ENCODE assay signal across 8 cellular contexts in the genomic region with DNA sequence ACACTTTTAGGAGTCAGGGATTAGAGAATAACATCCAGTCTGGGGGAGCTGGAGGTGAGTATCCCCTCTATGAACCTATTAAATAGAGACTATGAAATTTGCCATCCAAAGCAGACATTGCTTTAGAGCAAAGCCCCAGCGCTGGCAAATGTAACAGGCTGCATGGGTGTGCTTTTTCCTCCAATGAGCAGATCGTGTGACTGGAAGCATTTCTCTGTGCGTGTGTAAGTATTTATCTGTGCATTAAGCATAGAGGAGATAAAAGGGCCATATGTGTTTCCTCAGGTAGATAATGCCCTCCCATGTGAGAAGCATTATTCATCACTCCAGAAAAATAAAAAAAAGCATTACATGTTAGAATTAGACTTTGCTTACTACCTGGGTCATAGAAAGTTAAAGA. TPM values are rescaled to one million over a fixed set of nuclear protein-coding genes. Genes with fewer than 3 reads are reported as not detected.
DNase-seq lines count a peak whose midpoint lies in the region; ATAC-seq lines count a peak whose summit lies in the region.

No MANE protein-coding gene starts in this region.

- no peaks in the 10 kb centered on the region for H3K9me3 ChIP-seq in adipocyte (ENCODE audit: control insufficient read depth, low read length)

- peaks cover 6% of the 10 kb centered on the region for H3K36me3 Mint-ChIP-seq in activated CD8-positive, alpha-beta memory T cell treated with anti-CD3 and anti-CD28 coated beads, Interleukin-2, amount 10 ng/mL, durations not matched to agents 7 days and 5 days
- no peaks in the 10 kb centered on the region for H3K36me3 Mint-ChIP-seq in naive B cell

- peaks cover 37% of the 10 kb centered on the region for H3K4me1 Mint-ChIP-seq in activated CD8-positive, alpha-beta memory T cell treated with anti-CD3 and anti-CD28 coated beads, Interleukin-2, amount 10 ng/mL, durations not matched to agents 7 days and 5 days
- H3K4me1 Mint-ChIP-seq in naive B cell, result peaks cover 37 to 46% (median 38%) of the 10 kb centered on the region in 3 donors

- H3K4me3 ChIP-seq in adipocyte (ENCODE audit: low read length), result peak overlapping the region; percentile 79

- no peaks in the 10 kb centered on the region for H3K27me3 Mint-ChIP-seq in activated CD8-positive, alpha-beta memory T cell treated with anti-CD3 and anti-CD28 coated beads, Interleukin-2, amount 10 ng/mL, durations not matched to agents 7 days and 5 days
- H3K27me3 Mint-ChIP-seq in naive B cell, result no peaks in the 10 kb centered on the region

- ATAC-seq in activated CD8-positive, alpha-beta memory T cell treated with anti-CD3 and anti-CD28 coated beads, Interleukin-2, amount 10 ng/mL, durations not matched to agents 7 days and 5 days, result peak; percentile 37
- peak; percentile 6 for ATAC-seq in HG03139 (IDR thresholded peaks at IDR 0.05; ENCODE audit: unreplicated experiment)
- no peak for ATAC-seq in naive B cell (ENCODE audit: low read depth in 2 of 2)

- no peaks in the 10 kb centered on the region for H3K9me3 Mint-ChIP-seq in activated CD8-positive, alpha-beta memory T cell treated with anti-CD3 and anti-CD28 coated beads, Interleukin-2, amount 10 ng/mL, durations not matched to agents 7 days and 5 days (ENCODE audit: low read depth)
- peaks cover 0 to 4% (median 0%) of the 10 kb centered on the region in 7 donors for H3K9me3 Mint-ChIP-seq in naive B cell

- H3K9ac ChIP-seq in adipocyte (ENCODE audit: low read length), result peak overlapping the region; percentile 74

- H3K27me3 ChIP-seq in adipocyte (replicated peaks; ENCODE audit: control insufficient read depth, insufficient read depth, low read length), result no peaks in the 10 kb centered on the region

- peak; percentile 42 for DNase-seq in activated CD8-positive, alpha-beta memory T cell treated with anti-CD3 and anti-CD28 coated beads, Interleukin-2, amount 10 ng/mL, durations not matched to agents 7 days and 5 days
- no peak for DNase-seq in activated CD8-positive, alpha-beta memory T cell treated with anti-CD3 and anti-CD28 coated beads, Interleukin-2, amount 50 U/mL, for 4 hours
- no peak for DNase-seq in adipocyte (ENCODE audit: low read depth)
- DNase-seq in naive B cell, result no peak
- DNase-seq in activated effector memory CD4-positive, alpha-beta T cell treated with anti-CD3 and anti-CD28 coated beads, Interleukin-2, amount 50 U/mL, for 16 hours, result no peak
- DNase-seq in activated CD4-positive, CD25-positive, alpha-beta regulatory T cell treated with anti-CD3 and anti-CD28 coated beads, Interleukin-2, amount 50 U/mL, for 72 hours, result no peak
- DNase-seq in SW 1271 (lab: John Stamatoyannopoulos, UW), result no peak

- no peaks in the 10 kb centered on the region for H3K36me3 ChIP-seq in adipocyte (ENCODE audit: control insufficient read depth, insufficient read depth, low read length, severe bottlenecking)

- peak overlapping the region; percentile 88 for H3K27ac Mint-ChIP-seq in activated CD8-positive, alpha-beta memory T cell treated with anti-CD3 and anti-CD28 coated beads, Interleukin-2, amount 10 ng/mL, durations not matched to agents 7 days and 5 days
- peak overlapping the region; percentile 33 to 96 (median 65) for H3K27ac Mint-ChIP-seq in naive B cell

- H3K4me1 ChIP-seq in adipocyte (ENCODE audit: control insufficient read depth, insufficient read depth, low read length), result peaks cover 36% of the 10 kb centered on the region

- peak overlapping the region; percentile 82 for H3K4me3 Mint-ChIP-seq in activated CD8-positive, alpha-beta memory T cell treated with anti-CD3 and anti-CD28 coated beads, Interleukin-2, amount 10 ng/mL, durations not matched to agents 7 days and 5 days
- H3K4me3 Mint-ChIP-seq in naive B cell, result peak overlapping the region; percentile 77 to 96 (median 88)

- CTCF ChIA-PET in activated CD8-positive, alpha-beta memory T cell treated with anti-CD3 and anti-CD28 coated beads, Interleukin-2, amount 10 ng/mL, durations not matched to agents 7 days and 5 days (lab: Charles Lee), result interaction anchor here (1.0 to 1.6 kb wide), 4 partner anchors 16 to 55 kb away, joined by 3 to 7 read pairs (median 3); partner anchors contain the start of genes ABHD13 and LIG4

RNA-seq across cellular contexts. Expression of gene TNFSF13B, which starts 0.9 kb away (rescaled TPM):
- total RNA-seq in activated CD8-positive, alpha-beta memory T cell treated with anti-CD3 and anti-CD28 coated beads, Interleukin-2, amount 10 ng/mL, durations not matched to agents 7 days and 5 days, result 1 to 10 TPM; 6.2 to 9.3 TPM
- 10 to 100 TPM in 1 of 6 donors, 1 to 10 TPM in 4, not detected in 1; 3.2 to 20.6 (median 4.6) TPM for polyA plus RNA-seq in naive B cell (ENCODE audit: low read depth in 6 of 6)

RNA-seq across cellular contexts. Expression of gene ABHD13, which starts 52.2 kb away (rescaled TPM):
- total RNA-seq in activated CD8-positive, alpha-beta memory T cell treated with anti-CD3 and anti-CD28 coated beads, Interleukin-2, amount 10 ng/mL, durations not matched to agents 7 days and 5 days, result 1 to 10 TPM; 5.8 to 6.2 TPM
- polyA plus RNA-seq in naive B cell (ENCODE audit: low read depth in 6 of 6), result 10 to 100 TPM; 10.1 to 14.8 (median 12.3) TPM

RNA-seq across cellular contexts. Expression of gene LIG4, which starts 55.1 kb away (rescaled TPM):
- total RNA-seq in activated CD8-positive, alpha-beta memory T cell treated with anti-CD3 and anti-CD28 coated beads, Interleukin-2, amount 10 ng/mL, durations not matched to agents 7 days and 5 days, result 10 to 100 TPM in 1 of 2 experiments, 1 to 10 TPM in 1; 8.9 to 11.4 TPM
- 10 to 100 TPM in 4 of 6 donors, 1 to 10 TPM in 2; 8.7 to 13.2 (median 11.2) TPM for polyA plus RNA-seq in naive B cell (ENCODE audit: low read depth in 6 of 6)

Comparison
In these comparisons a context has a peak if more than half of its experiments do, and no peak if none do; other contexts are left out.
1. ATAC-seq: peak in activated CD8-positive, alpha-beta memory T cell treated with anti-CD3 and anti-CD28 coated beads, Interleukin-2, amount 10 ng/mL, durations not matched to agents 7 days and 5 days (single experiment) and HG03139 (single experiment); none in naive B cell (0 of 2).